ENCODE assay signal across 8 cellular contexts in genomic region chr19:33778089-33778791, GRCh38. TPM values are rescaled to one million over a fixed set of nuclear protein-coding genes. Genes with fewer than 3 reads are reported as not detected.
A peak's percentile ranks its signal among the peaks of the same experiment; 100 is the strongest.
DNase-seq lines count a peak whose midpoint lies in the region; ATAC-seq and TF ChIP-seq lines count a peak whose summit lies in the region.

No MANE protein-coding gene starts in this region.

- H3K4me1 Mint-ChIP-seq in chondrocyte (ENCODE audit: low read depth): peaks cover 17% of the 10 kb centered on the region

- peak; percentile 99 for DNase-seq in 8988T
- DNase-seq in NCI-H226: peak; percentile 42
- peak; percentile 79 to 82 for DNase-seq in activated CD4-positive, alpha-beta T cell treated with anti-CD3 and anti-CD28 coated beads for 4 hours
- no peak for DNase-seq in chondrocyte (ENCODE audit: low spot score)
- DNase-seq in left lung: peak; percentile 85 to 99
- peak; percentile 74 to 82 (median 81) for DNase-seq in stimulated activated CD4-positive, alpha-beta T cell treated with anti-CD3 and anti-CD28 coated beads, TNF-alpha, amount 100 ng/mL, for 24 hours (ENCODE audit: low read depth in 3 of 3)

- ATAC-seq in GM18498 (IDR thresholded peaks at IDR 0.05; ENCODE audit: unreplicated experiment) (peak; percentile 79), HG03108 (IDR thresholded peaks at IDR 0.05; ENCODE audit: unreplicated experiment) (peak; percentile 89), left lung (peak; percentile 99)

- intact Hi-C loops in left lung (cut with DNase I): loop anchor here in 1 of 2 donors (5.0 to 10.0 kb wide), 3 partner anchors 227 to 369 kb away; no protein-coding TSS in a partner anchor

- no peaks in the 10 kb centered on the region for H3K36me3 Mint-ChIP-seq in chondrocyte (ENCODE audit: low read depth)

- TF ChIP-seq CTCF in chondrocyte (IDR thresholded peaks at IDR 0.05): peak; percentile 100
- TF ChIP-seq CTCF in left lung (IDR thresholded peaks at IDR 0.05): peak; percentile 100

- H3K9me3 Mint-ChIP-seq in chondrocyte (ENCODE audit: low read depth): no peaks in the 10 kb centered on the region

- peak overlapping the region; percentile 38 for H3K4me3 Mint-ChIP-seq in chondrocyte (ENCODE audit: unreplicated experiment)

- H3K27ac ChIP-seq in left lung: no peak overlapping the region

- H3K27me3 ChIP-seq in left lung: peaks cover 9 to 46% of the 10 kb centered on the region in 2 donors

- H3K4me1 ChIP-seq in left lung: peaks cover 3% of the 10 kb centered on the region in 2 donors

- H3K27ac Mint-ChIP-seq in chondrocyte (ENCODE audit: unreplicated experiment): peak overlapping the region; percentile 37

- H3K36me3 ChIP-seq in left lung: no peaks in the 10 kb centered on the region

- H3K9me3 ChIP-seq in left lung: no peaks in the 10 kb centered on the region

- H3K4me3 ChIP-seq in left lung: no peak overlapping the region

- peaks cover 9% of the 10 kb centered on the region for H3K27me3 Mint-ChIP-seq in chondrocyte (ENCODE audit: low read depth)

RNA-seq across cellular contexts. Expression of gene KCTD15, which starts 18.4 kb away (rescaled TPM):
- total RNA-seq in chondrocyte (48.1 to 64.2 TPM (median 60.7 TPM) in 3 replicates), left lung (10 to 100 TPM; 21.8 to 28.2 TPM)
